Comparison of ENCODE assay signal across 8 cellular contexts in genomic region chr6:56954389-56955170, GRCh38. TPM values are rescaled to one million over a fixed set of nuclear protein-coding genes. Genes with fewer than 3 reads are reported as not detected.
DNase-seq lines count a peak whose midpoint lies in the region; ATAC-seq lines count a peak whose summit lies in the region.

Gene BEND6, plus strand, starts transcription at chr6:56955107. Its CDS starts 26,704 bp downstream, at chr6:56981811.

- H3K27me3 Mint-ChIP-seq in CD4-positive, CD25-positive, alpha-beta regulatory T cell, result peaks cover 74% of the 10 kb centered on the region
- peaks cover 66% of the 10 kb centered on the region for H3K27me3 Mint-ChIP-seq in activated naive CD4-positive, alpha-beta T cell treated with anti-CD3 and anti-CD28 coated beads, Interleukin-2, amount 10 ng/mL, durations not matched to agents 7 days and 5 days

- H3K27me3 ChIP-seq in CD4-positive, CD25-positive, alpha-beta regulatory T cell (ENCODE audit: control insufficient read depth, insufficient read depth, low read length), result peaks cover 50% of the 10 kb centered on the region

- H3K36me3 Mint-ChIP-seq in CD4-positive, CD25-positive, alpha-beta regulatory T cell, result no peaks in the 10 kb centered on the region
- H3K36me3 Mint-ChIP-seq in activated naive CD4-positive, alpha-beta T cell treated with anti-CD3 and anti-CD28 coated beads, Interleukin-2, amount 10 ng/mL, durations not matched to agents 7 days and 5 days, result no peaks in the 10 kb centered on the region

- H3K36me3 ChIP-seq in CD4-positive, CD25-positive, alpha-beta regulatory T cell (ENCODE audit: control insufficient read depth, insufficient read depth, low read length), result no peaks in the 10 kb centered on the region

- peak; percentile 42 to 52 for ATAC-seq in CD4-positive, CD25-positive, alpha-beta regulatory T cell (ENCODE audit: low read depth in 2 of 2)
- ATAC-seq in GM18873 (IDR thresholded peaks at IDR 0.05; ENCODE audit: low FRiP score, unreplicated experiment) (peak; percentile 23), HG03060 (IDR thresholded peaks at IDR 0.05; ENCODE audit: low read depth, unreplicated experiment) (peak; percentile 13)

- H3K4me3 ChIP-seq in CD4-positive, CD25-positive, alpha-beta regulatory T cell (ENCODE audit: low read depth, low read length), result peak within 1 kb of the TSS; percentile 51

- H3K4me3 Mint-ChIP-seq in CD4-positive, CD25-positive, alpha-beta regulatory T cell, result peak within 1 kb of the TSS; percentile 87 to 96 (median 88)
- peak within 1 kb of the TSS; percentile 78 for H3K4me3 Mint-ChIP-seq in activated naive CD4-positive, alpha-beta T cell treated with anti-CD3 and anti-CD28 coated beads, Interleukin-2, amount 10 ng/mL, durations not matched to agents 7 days and 5 days

- DNase-seq in CD4-positive, CD25-positive, alpha-beta regulatory T cell, result peak in 1 of 3 donors; percentile 24
- DNase-seq in NCI-H526 (lab: John Stamatoyannopoulos, UW), result peak; percentile 18 to 87
- peak; percentile 53 for DNase-seq in activated naive CD4-positive, alpha-beta T cell treated with anti-CD3 and anti-CD28 coated beads, Interleukin-2, amount 10 ng/mL, durations not matched to agents 7 days and 5 days
- DNase-seq in glomerular visceral epithelial cell (ENCODE audit: extremely low spot score), result peak; percentile 83
- peak; percentile 76 for DNase-seq in occipital lobe (lab: John Stamatoyannopoulos, UW)
- DNase-seq in NK-92 treated with Interleukin-12 subunit alpha and Interleukin-12 subunit beta, amount 100 ng/mL, for 24 hours (lab: John Stamatoyannopoulos, UW), result no peak

- CTCF ChIA-PET in activated naive CD4-positive, alpha-beta T cell treated with anti-CD3 and anti-CD28 coated beads, Interleukin-2, amount 10 ng/mL, durations not matched to agents 7 days and 5 days (lab: Charles Lee), result interaction anchor here (0.7 to 2.3 kb wide), 4 partner anchors 50 to 367 kb away, joined by 3 to 13 read pairs (median 4); no protein-coding TSS in a partner anchor

- H3K27ac Mint-ChIP-seq in CD4-positive, CD25-positive, alpha-beta regulatory T cell, result peak within 1 kb of the TSS in 1 of 3 donors; percentile 80
- peak within 1 kb of the TSS; percentile 64 for H3K27ac Mint-ChIP-seq in activated naive CD4-positive, alpha-beta T cell treated with anti-CD3 and anti-CD28 coated beads, Interleukin-2, amount 10 ng/mL, durations not matched to agents 7 days and 5 days

- H3K4me1 ChIP-seq in CD4-positive, CD25-positive, alpha-beta regulatory T cell (ENCODE audit: control insufficient read depth, insufficient read depth, low read length, poor library complexity, severe bottlenecking), result peaks cover 21% of the 10 kb centered on the region

- H3K9me3 Mint-ChIP-seq in CD4-positive, CD25-positive, alpha-beta regulatory T cell, result peaks cover 0 to 4% (median 0%) of the 10 kb centered on the region in 7 donors
- no peaks in the 10 kb centered on the region for H3K9me3 Mint-ChIP-seq in activated naive CD4-positive, alpha-beta T cell treated with anti-CD3 and anti-CD28 coated beads, Interleukin-2, amount 10 ng/mL, durations not matched to agents 7 days and 5 days

- no peaks in the 10 kb centered on the region for H3K9me3 ChIP-seq in CD4-positive, CD25-positive, alpha-beta regulatory T cell (ENCODE audit: control insufficient read depth in 2 of 2, low read length in 2 of 2)

- H3K27ac ChIP-seq in CD4-positive, CD25-positive, alpha-beta regulatory T cell (ENCODE audit: insufficient read depth, low read length, poor library complexity, severe bottlenecking), result no peak within 1 kb of the TSS

- peaks cover 12 to 22% (median 16%) of the 10 kb centered on the region in 4 donors for H3K4me1 Mint-ChIP-seq in CD4-positive, CD25-positive, alpha-beta regulatory T cell
- peaks cover 22% of the 10 kb centered on the region for H3K4me1 Mint-ChIP-seq in activated naive CD4-positive, alpha-beta T cell treated with anti-CD3 and anti-CD28 coated beads, Interleukin-2, amount 10 ng/mL, durations not matched to agents 7 days and 5 days

RNA-seq across cellular contexts. Expression of gene BEND6, which starts in this region (rescaled TPM):
- not detected for total RNA-seq in CD4-positive, CD25-positive, alpha-beta regulatory T cell
- polyA plus RNA-seq in CD4-positive, CD25-positive, alpha-beta regulatory T cell, result not detected
- 27.1 TPM for total RNA-seq in occipital lobe

Comparison
In these comparisons a context has a peak if more than half of its experiments do, and no peak if none do; other contexts are left out.
1. RNA of gene BEND6 (total RNA-seq): 27.1 TPM in occipital lobe (single experiment); not detected in CD4-positive, CD25-positive, alpha-beta regulatory T cell (single experiment); every median in the first group is over 10 times any median in the second.
2. Peak in ATAC-seq and H3K4me3 ChIP-seq in CD4-positive, CD25-positive, alpha-beta regulatory T cell; RNA of the gene not detected or under 1 TPM.
3. Peak in every context shown above with its lines, with median percentiles within 50 percentile points of each other: ATAC-seq.